23 cellular contexts compared by ENCODE assay signal in the genomic region with DNA sequence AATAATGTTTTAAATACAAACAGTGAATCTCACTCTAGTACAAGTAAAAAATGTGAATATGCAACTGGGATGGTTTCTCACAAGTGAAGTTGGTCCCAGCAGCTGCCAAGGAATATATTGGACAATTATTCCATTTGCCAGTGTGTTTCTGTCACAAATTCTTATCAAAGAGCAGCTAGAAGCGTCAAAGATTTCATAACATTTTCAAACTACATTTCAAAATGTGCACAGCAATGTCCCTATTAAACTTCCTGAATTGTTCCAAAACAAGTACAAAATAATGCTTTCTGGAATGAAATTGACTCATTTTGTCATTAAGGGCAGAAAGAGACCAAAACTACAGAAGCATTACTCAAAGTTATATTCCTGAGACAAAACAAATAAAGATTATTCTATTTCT. TPM values are rescaled to one million over a fixed set of nuclear protein-coding genes. Genes with fewer than 3 reads are reported as not detected.
DNase-seq lines count a peak whose midpoint lies in the region; ATAC-seq, FAIRE-seq and TF ChIP-seq lines count a peak whose summit lies in the region.
"Had no signal": no experiment of that assay in that cellular context is flagged by ENCODE, and none has a peak within 500 bp of the region (broad histone marks: within the 10 kb centered on the region; RNA-seq: fewer than 3 reads in every experiment).

No MANE protein-coding gene starts in this region.

- no CpG with 5 or more reads among the region's 1 CpG for WGBS in IMR-90 (ENCODE audit: extremely low coverage in 2 of 2, insufficient read length in 1 of 2), 2 experiments
- 62% methylated on average over 1 of the region's 1 CpG; no CpG with 5 or more reads in 1 of the 2 experiments for WGBS in H1 (ENCODE audit: extremely low coverage in 1 of 2, insufficient coverage in 1 of 2, insufficient read length in 1 of 2, insufficient replicate concordance in 2 of 2, low coverage in 1 of 2, low lambda C conversion rate in 2 of 2, missing lambda C conversion rate in 1 of 2), 2 experiments
- 68% methylated on average over 1 of the region's 1 CpG for WGBS in suprapubic skin

- no peaks in the 10 kb centered on the region for H3K27me3 Mint-ChIP-seq in Calu3 (ENCODE audit: unreplicated experiment)

- H3K27ac Mint-ChIP-seq in Calu3 (ENCODE audit: unreplicated experiment): no peak overlapping the region
- H3K27ac Mint-ChIP-seq: CD14-positive monocyte; CD4-positive, alpha-beta memory T cell had no signal

- TF ChIP-seq CTCF in AG10803 (conservative IDR thresholded peaks at IDR 0.05; ENCODE audit: low read length): no peak
- TF ChIP-seq CTCF in IMR-90 (conservative IDR thresholded peaks at IDR 0.05; ENCODE audit: low read depth, low read length): no peak
- no peak for TF ChIP-seq CTCF in H1 (IDR thresholded peaks at IDR 0.05; ENCODE audit: control extremely low read depth in 1 of 3, insufficient read depth in 1 of 3, low read depth in 1 of 3, low read length in 3 of 3)
- no peak for TF ChIP-seq CTCF in fibroblast of the aortic adventitia (IDR thresholded peaks at IDR 0.05; ENCODE audit: insufficient read depth, low read length)
- no peak for TF ChIP-seq CTCF in Calu3 (IDR thresholded peaks at IDR 0.05; ENCODE audit: unreplicated experiment)
- no peak for TF ChIP-seq CTCF in suprapubic skin (IDR thresholded peaks at IDR 0.05)

- no peaks in the 10 kb centered on the region for H3K9me3 ChIP-seq in IMR-90 (ENCODE audit: control insufficient read depth, insufficient read depth, low read length)
- H3K9me3 ChIP-seq in H1 (ENCODE audit: insufficient read depth in 2 of 2, low read depth in 1 of 2, low read length in 1 of 2): no peaks in the 10 kb centered on the region
- no peaks in the 10 kb centered on the region for H3K9me3 ChIP-seq in suprapubic skin
- H3K9me3 ChIP-seq: BE2C had no signal

- peaks cover 38% of the 10 kb centered on the region for H3K9me1 ChIP-seq in IMR-90 (ENCODE audit: insufficient read depth, low read length)

- in situ Hi-C loops in IMR-90 (cut with MboI; ENCODE audit: low sequenced_read_pairs): no loop called here

- H2BK15ac ChIP-seq in IMR-90 (ENCODE audit: low read depth, low read length) (no peak overlapping the region), H1 (ENCODE audit: low read length) (no peak overlapping the region)

- no peak overlapping the region for H3K18ac ChIP-seq in IMR-90 (ENCODE audit: low read depth, low read length)
- no peak overlapping the region; the same call in 1 of the 2 replicates for H3K18ac ChIP-seq in H1 (ENCODE audit: extremely low read depth, low read length)

- no peak overlapping the region for H3K4ac ChIP-seq in IMR-90 (ENCODE audit: low read depth, low read length)
- H3K4ac ChIP-seq in H1 (replicated peaks; ENCODE audit: insufficient read length, low read depth, low read length): no peak overlapping the region

- H3K9ac ChIP-seq in IMR-90 (ENCODE audit: low read depth, low read length): no peak overlapping the region; the same call in 1 of the 2 replicates
- no peak overlapping the region for H3K9ac ChIP-seq in H1 (replicated peaks in 1 of 4; ENCODE audit: extremely low read depth in 1 of 4, low read depth in 3 of 4, low read length in 3 of 4)
- H3K9ac ChIP-seq: BLaER1 treated with 17β-estradiol and CSF1 and Interleukin-3, amounts not matched to agents 10 nM and 100 nM had no signal

- H3K4me1 ChIP-seq in IMR-90 (ENCODE audit: control insufficient read depth, insufficient read depth, low read length) (peaks cover 23% of the 10 kb centered on the region), H1 (replicated peaks in 1 of 4; ENCODE audit: control insufficient read depth in 3 of 4, insufficient read depth in 4 of 4, low read length in 3 of 4) (peaks cover 2 to 29% (median 26%) of the 10 kb centered on the region in 4 experiments; a peak in 6 of 7 replicates), suprapubic skin (no peaks in the 10 kb centered on the region)

- no peak for FAIRE-seq in H1 (lab: Jason Lieb, UNC)
- FAIRE-seq in HTR-8/SVneo (lab: Jason Lieb, UNC): no peak
- FAIRE-seq: A204.1, G401.6, GM12878, GM19239 had no signal

- no peak overlapping the region for H4K8ac ChIP-seq in IMR-90 (ENCODE audit: low read depth in 2 of 2, low read length in 2 of 2)
- no peak overlapping the region for H4K8ac ChIP-seq in H1 (ENCODE audit: extremely low read depth, insufficient read depth, low read length)

- no peak overlapping the region for H2BK12ac ChIP-seq in H1 (ENCODE audit: low read depth, low read length)

- no peaks in the 10 kb centered on the region for H3K23me2 ChIP-seq in H1 (ENCODE audit: low read depth, low read length)

- intact Hi-C loops in IMR-90 (cut with micrococcal nuclease) (no loop called here), Calu3 (cut with micrococcal nuclease; ENCODE audit: unreplicated experiment) (no loop called here)

- no peak for ATAC-seq in IMR-90 (ENCODE audit: low read depth)
- ATAC-seq: GM12878, HCT116 had no signal

- H3K79me2 ChIP-seq in H1 (ENCODE audit: control insufficient read depth in 1 of 2, insufficient read depth in 2 of 2, low read length in 2 of 2): peaks cover 28 to 90% of the 10 kb centered on the region in 2 experiments; a peak in 3 of 4 replicates

- no peak overlapping the region for H2AK9ac ChIP-seq in IMR-90 (replicated peaks; ENCODE audit: low read depth, low read length, poor library complexity)

- H2AK5ac ChIP-seq in IMR-90 (ENCODE audit: low read depth, low read length) (no peak overlapping the region), H1 (ENCODE audit: low read depth, low read length) (no peak overlapping the region)

- H2BK20ac ChIP-seq in IMR-90 (ENCODE audit: low read depth, low read length) (no peak overlapping the region), H1 (ENCODE audit: low read length) (no peak overlapping the region)

- peaks cover 11% of the 10 kb centered on the region for H3K4me1 Mint-ChIP-seq in Calu3 (ENCODE audit: low read depth, unreplicated experiment)
- H3K4me1 Mint-ChIP-seq: CD4-positive, alpha-beta memory T cell had no signal

- H3K23ac ChIP-seq in IMR-90 (ENCODE audit: low read depth, low read length) (no peak overlapping the region), H1 (ENCODE audit: insufficient read length) (no peak overlapping the region)

- CTCF ChIA-PET in IMR-90 (lab: Yijun Ruan, JAX): interaction anchor here (0.6 kb wide), 1 partner anchor 121 kb away, joined by 5 read pairs; no protein-coding TSS in a partner anchor
- CTCF ChIA-PET in H1 (lab: Charles Lee; ENCODE audit: partially characterized antibody): interaction anchor here (1.3 to 1.4 kb wide), 2 partner anchors 8 to 93 kb away, joined by 3 to 6 read pairs; no protein-coding TSS in a partner anchor
- CTCF ChIA-PET in Calu3 (lab: Charles Lee): no interaction called here

- TF ChIP-seq EP300 in H1 (IDR thresholded peaks at IDR 0.05; ENCODE audit: borderline replicate concordance in 1 of 2, low read depth in 2 of 2, low read length in 2 of 2) (no peak), suprapubic skin (IDR thresholded peaks at IDR 0.05) (no peak)

- BruUV-seq in IMR-90 (replicated peaks; lab: Mats Ljungman, UMichigan) (no TSS peak), Calu3 (replicated peaks; lab: Mats Ljungman, UMichigan) (no TSS peak)

- H2BK5ac ChIP-seq in IMR-90 (ENCODE audit: low read depth, low read length, poor library complexity, severe bottlenecking) (peak overlapping the region; percentile 24), H1 (ENCODE audit: low read depth, low read length) (no peak overlapping the region)

- H3K36me3 ChIP-seq in IMR-90 (ENCODE audit: control insufficient read depth, insufficient read depth, low read length) (0 out of 2 replicates have a peak, but pooled peaks cover 2% of the 10 kb centered on the region), H1 (ENCODE audit: control insufficient read depth in 2 of 4, insufficient read depth in 4 of 4, low read length in 3 of 4) (peaks cover 0 to 8% (median 3%) of the 10 kb centered on the region in 4 experiments; a peak in 2 of 8 replicates), suprapubic skin (no peaks in the 10 kb centered on the region)
- H3K36me3 ChIP-seq: BE2C had no signal

- H3K4me3 ChIP-seq in AG10803 (ENCODE audit: low read length) (no peak overlapping the region), IMR-90 (ENCODE audit: insufficient read depth, low read depth, low read length) (no peak overlapping the region), H1 (ENCODE audit: extremely low read depth in 1 of 4, insufficient read depth in 2 of 4, low read depth in 3 of 4, low read length in 4 of 4) (no peak overlapping the region), fibroblast of the aortic adventitia (ENCODE audit: low read depth, low read length) (no peak overlapping the region), suprapubic skin (no peak overlapping the region)
- H3K4me3 ChIP-seq: BLaER1 treated with 17β-estradiol and CSF1 and Interleukin-3, amounts not matched to agents 10 nM and 100 nM; GM12878 had no signal

- H4K20me1 ChIP-seq in IMR-90 (ENCODE audit: insufficient read depth, low read length) (peaks cover 81% of the 10 kb centered on the region; the same call in 1 of the 2 replicates), H1 (replicated peaks in 1 of 2; ENCODE audit: control insufficient read depth in 1 of 2, insufficient read depth in 2 of 2, low read length in 2 of 2) (no peaks in the 10 kb centered on the region)

- no peak overlapping the region for H2AFZ ChIP-seq in IMR-90 (replicated peaks; ENCODE audit: low read length, poor library complexity)
- H2AFZ ChIP-seq in H1 (ENCODE audit: low read length): no peak overlapping the region

- H3K79me1 ChIP-seq in IMR-90 (ENCODE audit: low read depth in 1 of 2, low read length in 2 of 2) (peaks cover 32 to 90% of the 10 kb centered on the region in 2 experiments), H1 (ENCODE audit: low read depth, low read length) (peaks cover 6% of the 10 kb centered on the region)

- no peak overlapping the region for H3K14ac ChIP-seq in IMR-90 (replicated peaks; ENCODE audit: low read depth, low read length)
- no peak overlapping the region for H3K14ac ChIP-seq in H1 (ENCODE audit: insufficient read length)

- H3K9me3 Mint-ChIP-seq in Calu3 (ENCODE audit: low read depth, unreplicated experiment): no peaks in the 10 kb centered on the region
- H3K9me3 Mint-ChIP-seq: CD4-positive, alpha-beta memory T cell; H9 had no signal

- H3K4me3 Mint-ChIP-seq in Calu3 (ENCODE audit: low read depth, unreplicated experiment): no peak overlapping the region
- H3K4me3 Mint-ChIP-seq: CD14-positive monocyte; CD4-positive, alpha-beta memory T cell; H9 had no signal

- DNase-seq in AG10803 (ENCODE audit: low read depth) (peak; percentile 21), IMR-90 (no peak), H1 (ENCODE audit: low read depth in 1 of 2, low spot score in 2 of 2) (no peak), fibroblast of the aortic adventitia (ENCODE audit: low read depth) (peak; percentile 52), HTR-8/SVneo (ENCODE audit: insufficient read length, low spot score) (no peak), CD1c-positive myeloid dendritic cell (ENCODE audit: extremely low spot score) (no peak), Calu3 (no peak), suprapubic skin (ENCODE audit: low spot score in 2 of 2) (no peak)
- DNase-seq: AML-193; CD4-positive, alpha-beta memory T cell; COR-L47; DMS153; DND-41; H9 had no signal

- H3K27ac ChIP-seq in IMR-90 (ENCODE audit: insufficient read depth, low read length): no peak overlapping the region
- no peak overlapping the region for H3K27ac ChIP-seq in H1 (ENCODE audit: low read depth, low read length)
- H3K27ac ChIP-seq in suprapubic skin: no peak overlapping the region
- H3K27ac ChIP-seq: 22Rv1; BLaER1 treated with 17β-estradiol and CSF1 and Interleukin-3, amounts not matched to agents 10 nM and 100 nM had no signal

- H3K4me2 ChIP-seq in IMR-90 (ENCODE audit: low read depth, low read length) (no peak overlapping the region), H1 (ENCODE audit: insufficient read depth in 1 of 2, low read depth in 2 of 2, low read length in 2 of 2) (no peak overlapping the region)
- H3K4me2 ChIP-seq: BLaER1 treated with 17β-estradiol and CSF1 and Interleukin-3, amounts not matched to agents 10 nM and 100 nM had no signal

- no peak overlapping the region for H4K5ac ChIP-seq in IMR-90 (ENCODE audit: low read depth, low read length)
- peak overlapping the region; percentile 8 for H4K5ac ChIP-seq in H1 (ENCODE audit: insufficient read length, low read depth, low read length)

- H3K56ac ChIP-seq in IMR-90 (ENCODE audit: extremely low read depth, insufficient read depth, low read length): no peak overlapping the region
- no peak overlapping the region for H3K56ac ChIP-seq in H1 (replicated peaks; ENCODE audit: insufficient read length, low read depth, low read length)

- dilution Hi-C loops in IMR-90 (cut with HindIII; ENCODE audit: low sequenced_read_pairs, unreplicated experiment): no loop called here

- H2BK120ac ChIP-seq in IMR-90 (ENCODE audit: low read depth, low read length) (no peak overlapping the region), H1 (replicated peaks; ENCODE audit: low read depth, low read length) (no peak overlapping the region)

- H3K36me3 Mint-ChIP-seq in Calu3 (ENCODE audit: insufficient read depth, unreplicated experiment): no peaks in the 10 kb centered on the region
- H3K36me3 Mint-ChIP-seq: CD14-positive monocyte; CD4-positive, alpha-beta memory T cell had no signal

- TF ChIP-seq RAD21 in IMR-90 (IDR thresholded peaks at IDR 0.05; ENCODE audit: low read length): no peak
- TF ChIP-seq RAD21 in H1 (IDR thresholded peaks at IDR 0.05 in 1 of 2, conservative IDR thresholded peaks at IDR 0.05 in 1 of 2; ENCODE audit: low read depth in 2 of 2, low read length in 2 of 2): no peak

- H3K27me3 ChIP-seq in IMR-90 (ENCODE audit: control insufficient read depth, insufficient read depth, low read length) (no peaks in the 10 kb centered on the region), H1 (replicated peaks in 1 of 4; ENCODE audit: control insufficient read depth in 3 of 4, extremely low read depth in 1 of 4, insufficient read depth in 3 of 4, low read length in 3 of 4) (no peaks in the 10 kb centered on the region), suprapubic skin (no peaks in the 10 kb centered on the region)
- H3K27me3 ChIP-seq: BE2C; BLaER1 treated with 17β-estradiol and CSF1 and Interleukin-3, amounts not matched to agents 10 nM and 100 nM had no signal

- no peak for TF ChIP-seq POLR2A in IMR-90 (IDR thresholded peaks at IDR 0.05; ENCODE audit: low read depth, low read length)
- TF ChIP-seq POLR2A in H1 (IDR thresholded peaks at IDR 0.05; ENCODE audit: control extremely low read depth in 1 of 2, low read depth in 2 of 2, low read length in 2 of 2): no peak
- no peak for TF ChIP-seq POLR2A in suprapubic skin (IDR thresholded peaks at IDR 0.05)

- POLR2A ChIA-PET in IMR-90 (lab: Charles Lee; ENCODE audit: unreplicated experiment): no interaction called here
- POLR2A ChIA-PET in H1 (lab: Charles Lee; ENCODE audit: partially characterized antibody): interaction anchor here (0.9 to 1.3 kb wide), 2 partner anchors 10 to 23 kb away, joined by 3 read pairs; no protein-coding TSS in a partner anchor

- H4K91ac ChIP-seq in IMR-90 (ENCODE audit: insufficient read depth, low read depth, low read length): no peak overlapping the region
- no peak overlapping the region for H4K91ac ChIP-seq in H1 (replicated peaks; ENCODE audit: insufficient read length, low read length)

RNA-seq across cellular contexts. Expression of gene GPR176, which starts 38.3 kb away (rescaled TPM):
- total RNA-seq in IMR-90 (2012; rRNA removed) (194 and 246 TPM in 2 replicates), fibroblast of the aortic adventitia (ENCODE audit: low replicate concordance) (49.7 and 160 TPM in 2 replicates), Calu3 (2022) (7.3 and 10.2 TPM in 2 replicates), suprapubic skin (1 to 10 TPM; 1.3 to 4.2 (median 2.1) TPM)
- polyA plus RNA-seq in IMR-90 (2012; rRNA removed) (114 and 118 TPM in 2 replicates), H1 (2011; rRNA removed) (281 and 318 TPM in 2 replicates)
- 89.6 and 120 TPM in 2 replicates for polyA plus RNA-seq in IMR-90 (2012; cell fraction: cytosol; rRNA removed)
- 71.7 and 95.1 TPM in 2 replicates for polyA plus RNA-seq in IMR-90 (2012; cell fraction: nucleus; rRNA removed; ENCODE audit: low replicate concordance)
- 190 and 198 TPM in 2 replicates for total RNA-seq in H1 (2021; fragmentation: NEBNext Ultra II Directional; extraction: Animal tissue kit (Norgen Biotek cat#: 25700))
- polyA plus RNA-seq in H1 (2011; cell fraction: cytosol; rRNA removed): 189 TPM
- polyA plus RNA-seq in H1 (2011; cell fraction: nucleus; rRNA removed): 347 TPM
- 147 to 191 TPM (median 166 TPM) in 4 replicates for polyA plus RNA-seq in H1 (2012, experiment 1 of 2)
- polyA plus RNA-seq in H1 (2012, experiment 2 of 2): 130 TPM
- 98.7 TPM for polyA plus RNA-seq in H1 (2013, experiment 1 of 2)
- polyA plus RNA-seq in H1 (2013, experiment 2 of 2): 108 TPM
- polyA minus RNA-seq in H1 (2011; rRNA and poly(A)+ RNA removed): 732 and 803 TPM in 2 replicates
- 146 TPM for polyA minus RNA-seq in H1 (2011; cell fraction: cytosol; rRNA and poly(A)+ RNA removed)
- 175 TPM for polyA minus RNA-seq in H1 (2011; cell fraction: nucleus; rRNA and poly(A)+ RNA removed)
- total RNA-seq: CD4-positive, alpha-beta memory T cell had no signal
- polyA plus RNA-seq: CD4-positive, alpha-beta memory T cell had no signal

RNA-seq across cellular contexts. Expression of gene EIF2AK4, which starts 52.1 kb away (rescaled TPM):
- total RNA-seq in IMR-90 (2012; rRNA removed) (132 and 139 TPM in 2 replicates), fibroblast of the aortic adventitia (ENCODE audit: low replicate concordance) (46.5 and 61.1 TPM in 2 replicates), Calu3 (2022) (14.9 and 18.5 TPM in 2 replicates), suprapubic skin (10 to 100 TPM; 25.1 to 31.9 (median 26.2) TPM)
- polyA plus RNA-seq in IMR-90 (2012; rRNA removed) (75.3 and 80.3 TPM in 2 replicates), H1 (2011; rRNA removed) (61.0 and 67.9 TPM in 2 replicates)
- 35.6 and 77.8 TPM in 2 replicates for polyA plus RNA-seq in IMR-90 (2012; cell fraction: cytosol; rRNA removed)
- 20.2 and 41.4 TPM in 2 replicates for polyA plus RNA-seq in IMR-90 (2012; cell fraction: nucleus; rRNA removed; ENCODE audit: low replicate concordance)
- total RNA-seq in H1 (2021; fragmentation: NEBNext Ultra II Directional; extraction: Animal tissue kit (Norgen Biotek cat#: 25700)): 96.9 and 105 TPM in 2 replicates
- polyA plus RNA-seq in H1 (2011; cell fraction: cytosol; rRNA removed): 83.0 TPM
- polyA plus RNA-seq in H1 (2011; cell fraction: nucleus; rRNA removed): 87.0 TPM
- 60.3 to 83.0 TPM (median 69.7 TPM) in 4 replicates for polyA plus RNA-seq in H1 (2012, experiment 1 of 2)
- 12.0 TPM for polyA plus RNA-seq in H1 (2012, experiment 2 of 2)
- polyA plus RNA-seq in H1 (2013, experiment 1 of 2): 116 TPM
- 128 TPM for polyA plus RNA-seq in H1 (2013, experiment 2 of 2)
- polyA minus RNA-seq in H1 (2011; rRNA and poly(A)+ RNA removed): 169 TPM in 2 replicates
- 67.4 TPM for polyA minus RNA-seq in H1 (2011; cell fraction: cytosol; rRNA and poly(A)+ RNA removed)
- 162 TPM for polyA minus RNA-seq in H1 (2011; cell fraction: nucleus; rRNA and poly(A)+ RNA removed)

Comparison
In these comparisons a context has a peak if more than half of its experiments do, and no peak if none do; other contexts are left out.
1. DNase-seq: peak in AG10803 (single experiment) and fibroblast of the aortic adventitia (single experiment); none in IMR-90 (single experiment), H1 (0 of 2), HTR-8/SVneo (single experiment), CD1c-positive myeloid dendritic cell (single experiment), Calu3 (single experiment) and suprapubic skin (0 of 2).